In the genomic region with DNA sequence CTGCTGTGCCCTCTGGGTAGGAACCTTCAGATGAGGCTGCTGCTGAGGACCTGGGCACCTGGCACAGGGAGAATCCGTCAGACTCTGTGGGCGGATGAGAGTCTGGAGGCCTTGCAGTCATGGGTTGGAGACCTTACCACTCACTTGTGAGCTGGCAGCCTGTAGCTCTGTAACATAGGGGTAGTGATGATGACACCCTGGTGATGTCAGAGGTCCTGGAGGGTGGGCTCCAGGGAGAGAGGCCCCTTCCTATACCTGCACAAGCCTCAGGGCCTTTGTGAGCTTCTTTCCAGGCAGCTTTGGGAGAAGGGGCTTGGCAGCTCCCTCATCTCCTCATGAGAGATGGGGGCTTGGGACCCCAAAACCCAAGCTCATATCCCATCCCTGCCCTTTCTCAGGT, we compare ENCODE assay signal across 7 cellular contexts. TPM values are rescaled to one million over a fixed set of nuclear protein-coding genes. Genes with fewer than 3 reads are reported as not detected.
DNase-seq lines count a peak whose midpoint lies in the region; ATAC-seq and TF ChIP-seq lines count a peak whose summit lies in the region.
"Had no signal": no experiment of that assay in that cellular context is flagged by ENCODE, and none has a peak within 500 bp of the region (broad histone marks: within the 10 kb centered on the region; RNA-seq: fewer than 3 reads in every experiment).

No MANE protein-coding gene starts in this region.

- H3K9me3 Mint-ChIP-seq in effector memory CD8-positive, alpha-beta T cell: no peaks in the 10 kb centered on the region

- peak overlapping the region in 1 of 8 donors; percentile 81 for H3K4me3 ChIP-seq in spleen

- H3K4me1 ChIP-seq in spleen: peaks cover 27 to 53% (median 45%) of the 10 kb centered on the region in 6 donors

- TF ChIP-seq POLR2A in spleen (IDR thresholded peaks at IDR 0.05): no peak

- ATAC-seq in effector memory CD8-positive, alpha-beta T cell (replicated peaks): no peak

- H3K36me3 ChIP-seq in spleen: peaks cover 0 to 36% (median 29%) of the 10 kb centered on the region in 6 donors

- H3K27me3 Mint-ChIP-seq in effector memory CD8-positive, alpha-beta T cell: no peaks in the 10 kb centered on the region

- H3K27ac Mint-ChIP-seq in effector memory CD8-positive, alpha-beta T cell: peak overlapping the region; percentile 89 to 94

- H3K4me3 Mint-ChIP-seq in effector memory CD8-positive, alpha-beta T cell: peak overlapping the region; percentile 98 to 99

- WGBS in spleen, 5 donors: 91 to 100% (median 94%) methylated on average over 2 of the region's 2 CpGs

- intact Hi-C loops in spleen (cut with DNase I; ENCODE audit: low total_unique reads): no loop called here

- H3K27me3 ChIP-seq in spleen (replicated peaks in 1 of 7): no peaks in the 10 kb centered on the region

- no peaks in the 10 kb centered on the region for H3K9me3 ChIP-seq in spleen

- TF ChIP-seq CTCF in spleen (IDR thresholded peaks at IDR 0.05 in 8 of 11, conservative IDR thresholded peaks at IDR 0.05 in 3 of 11): no peak

- H3K36me3 Mint-ChIP-seq in effector memory CD8-positive, alpha-beta T cell (ENCODE audit: insufficient read depth): peaks cover 10% of the 10 kb centered on the region

- H3K27ac ChIP-seq in spleen: peak overlapping the region in 5 of 8 donors; percentile 44 to 98 (median 93)

- H3K4me1 Mint-ChIP-seq in effector memory CD8-positive, alpha-beta T cell (ENCODE audit: low read depth in 2 of 2): peaks cover 28 to 43% of the 10 kb centered on the region in 2 donors

- DNase-seq in activated CD4-positive, alpha-beta T cell treated with anti-CD3 and anti-CD28 coated beads for 48 hours: peak; percentile 27
- DNase-seq in activated CD4-positive, alpha-beta T cell treated with anti-CD3 and anti-CD28 coated beads for 1 hour: no peak
- no peak for DNase-seq in effector memory CD8-positive, alpha-beta T cell
- DNase-seq in spleen (no peak), NOMO-1 (lab: John Stamatoyannopoulos, UW; ENCODE audit: unreplicated experiment in 2 of 2) (no peak), glomerular visceral epithelial cell (ENCODE audit: extremely low spot score) (no peak)
- DNase-seq: NCI-H1048 had no signal

RNA-seq across cellular contexts. Expression of a gene that starts 1.6 kb away (rescaled TPM):
- 10 to 100 TPM in 6 of 7 donors, 1 to 10 TPM in 1; 8.5 to 24.8 (median 13.5) TPM for total RNA-seq in spleen
- 1 to 10 TPM; 4.6 to 7.5 (median 4.8) TPM for polyA plus RNA-seq in spleen

RNA-seq across cellular contexts. Expression of a gene that starts 3.6 kb away (rescaled TPM):
- 100 to 1,000 TPM; 272 to 346 (median 287) TPM for total RNA-seq in spleen
- polyA plus RNA-seq in spleen: 100 to 1,000 TPM; 143 to 214 (median 211) TPM

RNA-seq across cellular contexts. Expression of a gene that starts 36.7 kb away (rescaled TPM):
- 10 to 100 TPM; 10.7 to 23.4 (median 18.4) TPM for total RNA-seq in spleen
- 10 to 100 TPM in 1 of 3 donors, 1 to 10 TPM in 2; 2.9 to 11.2 (median 3.4) TPM for polyA plus RNA-seq in spleen

RNA-seq across cellular contexts. Expression of a gene that starts 52.7 kb away (rescaled TPM):
- total RNA-seq in spleen: 10 to 100 TPM; 42.0 to 60.1 (median 48.2) TPM
- polyA plus RNA-seq in spleen: 10 to 100 TPM in 2 of 3 donors, 1 to 10 TPM in 1; 9.8 to 18.5 (median 12.7) TPM

RNA-seq across cellular contexts. Expression of a gene that starts 53.0 kb away (rescaled TPM):
- total RNA-seq in spleen: 10 to 100 TPM; 25.8 to 38.0 (median 32.3) TPM
- 1 to 10 TPM; 3.9 to 9.2 (median 4.0) TPM for polyA plus RNA-seq in spleen
